In genomic region chr2:31996571-31997150, GRCh38 we compare ENCODE assay signal across 25 cellular contexts. TPM values are rescaled to one million over a fixed set of nuclear protein-coding genes. Genes with fewer than 3 reads are reported as not detected.
DNase-seq lines count a peak whose midpoint lies in the region; ATAC-seq, FAIRE-seq and TF ChIP-seq lines count a peak whose summit lies in the region.
"Had no signal": no experiment of that assay in that cellular context is flagged by ENCODE, and none has a peak within 500 bp of the region (broad histone marks: within the 10 kb centered on the region; RNA-seq: fewer than 3 reads in every experiment).

No MANE protein-coding gene starts in this region.

- peaks cover 63% of the 10 kb centered on the region for H3K4me1 Mint-ChIP-seq in activated CD4-positive, alpha-beta T cell treated with anti-CD3 and anti-CD28 coated beads for 36 hours
- peaks cover 39% of the 10 kb centered on the region for H3K4me1 Mint-ChIP-seq in activated CD4-positive, alpha-beta T cell treated with anti-CD3 and anti-CD28 coated beads, Interleukin-2, amount 10 ng/mL, durations not matched to agents 24 days and 14 days
- peaks cover 5% of the 10 kb centered on the region for H3K4me1 Mint-ChIP-seq in progenitor cell of endocrine pancreas (ENCODE audit: low read depth)

- no peaks in the 10 kb centered on the region for H3K9me3 Mint-ChIP-seq in activated CD4-positive, alpha-beta T cell treated with anti-CD3 and anti-CD28 coated beads for 36 hours (ENCODE audit: low read depth)
- H3K9me3 Mint-ChIP-seq in activated CD4-positive, alpha-beta T cell treated with anti-CD3 and anti-CD28 coated beads, Interleukin-2, amount 10 ng/mL, durations not matched to agents 24 days and 14 days = no peaks in the 10 kb centered on the region
- no peaks in the 10 kb centered on the region for H3K9me3 Mint-ChIP-seq in progenitor cell of endocrine pancreas (ENCODE audit: low read depth)
- H3K9me3 Mint-ChIP-seq: HFFc6; T-helper 1 cell treated with Interleukin-12 subunit alpha and Interleukin-12 subunit beta and Interleukin-4 antibody, amounts not matched to agents 30 μg/mL and 1 μg/mL, for 36 hours had no signal

- POLR2A ChIA-PET in activated CD4-positive, alpha-beta T cell treated with anti-CD3 and anti-CD28 coated beads for 36 hours (lab: Charles Lee) = interaction anchor here (1.2 kb wide), 1 partner anchor 12 kb away, joined by 3 read pairs; no protein-coding TSS in a partner anchor

- H3K27ac ChIP-seq in SK-N-MC (peak overlapping the region; percentile 45), kidney (ENCODE audit: low read depth in 2 of 2, low read length in 2 of 2) (no peak overlapping the region)
- H3K27ac ChIP-seq: 22Rv1, adrenal gland, brain microvascular endothelial cell, Peyer's patch, SJCRH30, stomach had no signal

- no peak for FAIRE-seq in kidney (lab: Jason Lieb, UNC)

- H3K9ac ChIP-seq in SK-N-MC (ENCODE audit: insufficient read length) = no peak overlapping the region
- no peak overlapping the region for H3K9ac ChIP-seq in kidney (ENCODE audit: low read length in 2 of 2)

- peaks cover 12% of the 10 kb centered on the region for H3K36me3 Mint-ChIP-seq in activated CD4-positive, alpha-beta T cell treated with anti-CD3 and anti-CD28 coated beads for 36 hours (ENCODE audit: low read depth)
- peaks cover 17% of the 10 kb centered on the region for H3K36me3 Mint-ChIP-seq in activated CD4-positive, alpha-beta T cell treated with anti-CD3 and anti-CD28 coated beads, Interleukin-2, amount 10 ng/mL, durations not matched to agents 24 days and 14 days (ENCODE audit: low read depth)
- peaks cover 5% of the 10 kb centered on the region for H3K36me3 Mint-ChIP-seq in progenitor cell of endocrine pancreas (ENCODE audit: insufficient read depth)

- CTCF ChIA-PET in activated CD4-positive, alpha-beta T cell treated with anti-CD3 and anti-CD28 coated beads for 36 hours (lab: Charles Lee) = interaction anchor here (0.6 to 3.4 kb wide), 3 partner anchors 11 to 18 kb away, joined by 3 to 16 read pairs (median 3); no protein-coding TSS in a partner anchor

- intact Hi-C loops in activated CD4-positive, alpha-beta T cell treated with anti-CD3 and anti-CD28 coated beads for 36 hours (cut with DNase I, micrococcal nuclease) = no loop called here
- intact Hi-C loops in activated CD4-positive, alpha-beta T cell treated with anti-CD3 and anti-CD28 coated beads, Interleukin-2, amount 10 ng/mL, durations not matched to agents 24 days and 14 days (cut with micrococcal nuclease) = no loop called here
- intact Hi-C loops in kidney (cut with DNase I) = no loop called here

- no peak for DNase-seq in activated CD4-positive, alpha-beta T cell treated with anti-CD3 and anti-CD28 coated beads for 36 hours
- no peak for DNase-seq in activated CD4-positive, alpha-beta T cell treated with anti-CD3 and anti-CD28 coated beads, Interleukin-2, amount 10 ng/mL, durations not matched to agents 24 days and 14 days
- DNase-seq in SK-N-MC (ENCODE audit: low read depth, low spot score) = no peak
- peak; percentile 4 for DNase-seq in fibroblast of gingiva (ENCODE audit: low read depth)
- DNase-seq in progenitor cell of endocrine pancreas (ENCODE audit: low spot score, unreplicated experiment) = no peak
- DNase-seq in kidney = no peak
- no peak for DNase-seq in cerebellum (ENCODE audit: low spot score)
- DNase-seq in activated CD4-positive, CD25-positive, alpha-beta regulatory T cell treated with anti-CD3 and anti-CD28 coated beads, Interleukin-2, amount 50 U/mL, for 72 hours = no peak
- DNase-seq: activated CD4-positive, alpha-beta T cell treated with anti-CD3 and anti-CD28 coated beads, Interleukin-2, amount 50 U/mL, for 48 hours; activated effector memory CD4-positive, alpha-beta T cell treated with anti-CD3 and anti-CD28 coated beads, Interleukin-2, amount 50 U/mL, for 16 hours; adrenal gland; brain microvascular endothelial cell; Caco-2; DMS79 treated with DMSO at 0.1 percent for 48 hours; HFFc6; NCI-H510A; nucleus accumbens; Peyer's patch; SJCRH30; stimulated activated CD4-positive, alpha-beta T cell treated with anti-CD3 and anti-CD28 coated beads, Interleukin-12 subunit alpha, Interleukin-12 subunit beta, amount 100 ng/mL, for 4 hours; stimulated activated CD4-positive, alpha-beta T cell treated with anti-CD3 and anti-CD28 coated beads, Interleukin-4, amount 100 ng/mL, for 4 hours; stomach had no signal

- no peak overlapping the region for H3K4me3 Mint-ChIP-seq in activated CD4-positive, alpha-beta T cell treated with anti-CD3 and anti-CD28 coated beads for 36 hours
- H3K4me3 Mint-ChIP-seq in activated CD4-positive, alpha-beta T cell treated with anti-CD3 and anti-CD28 coated beads, Interleukin-2, amount 10 ng/mL, durations not matched to agents 24 days and 14 days = no peak overlapping the region
- H3K4me3 Mint-ChIP-seq in progenitor cell of endocrine pancreas (ENCODE audit: low read depth) = no peak overlapping the region
- H3K4me3 Mint-ChIP-seq: HFFc6; T-helper 1 cell treated with Interleukin-12 subunit alpha and Interleukin-12 subunit beta and Interleukin-4 antibody, amounts not matched to agents 30 μg/mL and 1 μg/mL, for 36 hours; type B pancreatic cell had no signal

- H3K4me1 ChIP-seq in kidney (ENCODE audit: control insufficient read depth in 1 of 2, insufficient read depth in 1 of 2, low read depth in 1 of 2, low read length in 2 of 2) = no peaks in the 10 kb centered on the region
- H3K4me1 ChIP-seq: adrenal gland, Peyer's patch, SJCRH30 had no signal

- H3K27ac Mint-ChIP-seq in activated CD4-positive, alpha-beta T cell treated with anti-CD3 and anti-CD28 coated beads for 36 hours = peak overlapping the region; percentile 4
- no peak overlapping the region for H3K27ac Mint-ChIP-seq in activated CD4-positive, alpha-beta T cell treated with anti-CD3 and anti-CD28 coated beads, Interleukin-2, amount 10 ng/mL, durations not matched to agents 24 days and 14 days
- H3K27ac Mint-ChIP-seq in progenitor cell of endocrine pancreas = peak overlapping the region; percentile 49
- H3K27ac Mint-ChIP-seq: HFFc6; T-helper 1 cell treated with Interleukin-12 subunit alpha and Interleukin-12 subunit beta and Interleukin-4 antibody, amounts not matched to agents 30 μg/mL and 1 μg/mL, for 36 hours had no signal

- ATAC-seq in activated CD4-positive, alpha-beta T cell treated with anti-CD3 and anti-CD28 coated beads for 36 hours = no peak

- no peak for TF ChIP-seq CTCF in progenitor cell of endocrine pancreas (IDR thresholded peaks at IDR 0.05; ENCODE audit: unreplicated experiment)
- TF ChIP-seq CTCF in kidney (IDR thresholded peaks at IDR 0.05; ENCODE audit: borderline replicate concordance, extremely low read depth, insufficient read depth) = no peak

- H3K27me3 Mint-ChIP-seq in activated CD4-positive, alpha-beta T cell treated with anti-CD3 and anti-CD28 coated beads for 36 hours = no peaks in the 10 kb centered on the region
- no peaks in the 10 kb centered on the region for H3K27me3 Mint-ChIP-seq in activated CD4-positive, alpha-beta T cell treated with anti-CD3 and anti-CD28 coated beads, Interleukin-2, amount 10 ng/mL, durations not matched to agents 24 days and 14 days
- no peaks in the 10 kb centered on the region for H3K27me3 Mint-ChIP-seq in progenitor cell of endocrine pancreas
- H3K27me3 Mint-ChIP-seq: type B pancreatic cell had no signal

- no peaks in the 10 kb centered on the region for H3K9me3 ChIP-seq in SK-N-MC (ENCODE audit: low read depth, low read length)
- H3K9me3 ChIP-seq in kidney (ENCODE audit: control insufficient read depth in 1 of 2, low read length in 2 of 2) = no peaks in the 10 kb centered on the region
- H3K9me3 ChIP-seq: adrenal gland, Caco-2, Peyer's patch, SJCRH30, stomach had no signal

- H3K36me3 ChIP-seq in SK-N-MC (ENCODE audit: insufficient read depth, low read length) = no peaks in the 10 kb centered on the region
- no peaks in the 10 kb centered on the region for H3K36me3 ChIP-seq in kidney (ENCODE audit: control insufficient read depth in 1 of 2, insufficient read depth in 2 of 2, low read length in 2 of 2)
- H3K36me3 ChIP-seq: adrenal gland, brain microvascular endothelial cell, Peyer's patch, stomach had no signal

- H3K4me3 ChIP-seq in SK-N-MC (no peak overlapping the region), kidney (ENCODE audit: low read length in 2 of 2) (no peak overlapping the region)
- H3K4me3 ChIP-seq: adrenal gland, Peyer's patch, SJCRH30, stomach had no signal

RNA-seq across cellular contexts. Expression of gene MEMO1, which starts 14.1 kb away (rescaled TPM):
- total RNA-seq in activated CD4-positive, alpha-beta T cell treated with anti-CD3 and anti-CD28 coated beads for 36 hours = 10 to 100 TPM; 49.8 to 53.5 TPM
- 64.0 and 65.8 TPM in 2 replicates for total RNA-seq in activated CD4-positive, alpha-beta T cell treated with anti-CD3 and anti-CD28 coated beads, Interleukin-2, amount 10 ng/mL, durations not matched to agents 24 days and 14 days
- total RNA-seq in progenitor cell of endocrine pancreas = 52.3 and 55.6 TPM in 2 replicates
- total RNA-seq in kidney = 28.6 TPM
- polyA plus RNA-seq in kidney (ENCODE audit: insufficient read depth, low read depth, low replicate concordance) = 22.2 TPM
- 60.9 TPM for total RNA-seq in cerebellum

RNA-seq across cellular contexts. Expression of gene DPY30, which starts 42.9 kb away (rescaled TPM):
- total RNA-seq in activated CD4-positive, alpha-beta T cell treated with anti-CD3 and anti-CD28 coated beads for 36 hours = 10 to 100 TPM; 74.2 to 78.6 TPM
- 71.8 and 74.4 TPM in 2 replicates for total RNA-seq in activated CD4-positive, alpha-beta T cell treated with anti-CD3 and anti-CD28 coated beads, Interleukin-2, amount 10 ng/mL, durations not matched to agents 24 days and 14 days
- total RNA-seq in progenitor cell of endocrine pancreas (99.2 and 101 TPM in 2 replicates), kidney (59.2 TPM), cerebellum (36.7 TPM)
- polyA plus RNA-seq in kidney (ENCODE audit: insufficient read depth, low read depth, low replicate concordance) = 128 TPM
